In genomic region chr11:116519499-116519898, GRCh38 we compare ENCODE assay signal across 2 cellular contexts.
TF ChIP-seq lines count a peak whose summit lies in the region.

No MANE protein-coding gene starts in this region.

TF ChIP-seq in GM12878, 131 proteins besides CTCF, POLR2A, EP300 and RAD21 (continued from another document):
- TF ChIP-seq PRDM15 (CRISPR knock-in tag; IDR thresholded peaks at IDR 0.05) (no peak), NR2F1 (conservative IDR thresholded peaks at IDR 0.05) (no peak), MEF2B (IDR thresholded peaks at IDR 0.05; ENCODE audit: partially characterized antibody, poor library complexity, severe bottlenecking) (no peak), BCL11A (IDR thresholded peaks at IDR 0.05; ENCODE audit: low read depth, low read length) (no peak), ZNF274 (IDR thresholded peaks at IDR 0.05; ENCODE audit: insufficient read depth, insufficient read length) (no peak), POLR2AphosphoS5 (IDR thresholded peaks at IDR 0.05; ENCODE audit: low read length) (no peak), NRF1 (conservative IDR thresholded peaks at IDR 0.05; ENCODE audit: low read depth, low read length) (no peak), NR2C2 (IDR thresholded peaks at IDR 0.05; ENCODE audit: borderline replicate concordance, control insufficient read depth, insufficient read length, low read depth) (no peak), IKZF1 (conservative IDR thresholded peaks at IDR 0.05) (no peak), ZNF384 (IDR thresholded peaks at IDR 0.05; ENCODE audit: borderline replicate concordance, low read depth, low read length) (no peak), TCF3 (IDR thresholded peaks at IDR 0.05; ENCODE audit: borderline replicate concordance, insufficient read depth, low read depth, low read length) (peak; percentile 75; the same call in 1 of the 2 replicates), HDAC6 (IDR thresholded peaks at IDR 0.05; ENCODE audit: unreplicated experiment) (no peak), TBL1XR1 (IDR thresholded peaks at IDR 0.05; ENCODE audit: low read depth, low read length) (no peak), SIN3A (IDR thresholded peaks at IDR 0.05; ENCODE audit: low read depth, low read length) (no peak), NFYA (IDR thresholded peaks at IDR 0.05; ENCODE audit: borderline replicate concordance, low read depth, low read length) (no peak), IKZF2 (IDR thresholded peaks at IDR 0.05) (no peak), SMAD1 (IDR thresholded peaks at IDR 0.05; ENCODE audit: low read depth, partially characterized antibody) (no peak), IRF4 (IDR thresholded peaks at IDR 0.05; ENCODE audit: low read depth, low read length) (0 out of 2 replicates have a peak, but pooled peaks have one; percentile 20), JUNB (IDR thresholded peaks at IDR 0.05) (peak; percentile 52; the same call in 1 of the 2 replicates), SPI1 (IDR thresholded peaks at IDR 0.05; ENCODE audit: borderline replicate concordance, insufficient read depth, low read depth, low read length) (no peak)

TF ChIP-seq in SK-N-SH, 30 proteins besides CTCF, POLR2A, EP300 and RAD21 (continued from another document):
- TF ChIP-seq SIN3A (IDR thresholded peaks at IDR 0.05; ENCODE audit: borderline replicate concordance, low read depth, low read length): no peak
